8 cellular contexts compared by ENCODE assay signal in genomic region chr3:66115858-66116654, GRCh38.
DNase-seq lines count a peak whose midpoint lies in the region; ATAC-seq, FAIRE-seq and TF ChIP-seq lines count a peak whose summit lies in the region.

No MANE protein-coding gene starts in this region.

- 67 to 87% methylated on average over 6 of the region's 6 CpGs for WGBS in sigmoid colon, 2 donors

- TF ChIP-seq POLR2A in H54 (IDR thresholded peaks at IDR 0.05; ENCODE audit: low read depth, low read length) (no peak), sigmoid colon (IDR thresholded peaks at IDR 0.05) (no peak)

- TF ChIP-seq CTCF in right atrium auricular region (IDR thresholded peaks at IDR 0.05) (no peak), sigmoid colon (IDR thresholded peaks at IDR 0.05) (no peak)

- ATAC-seq in HG02885 (IDR thresholded peaks at IDR 0.05; ENCODE audit: poor library complexity, unreplicated experiment) (no peak), HG03159 (IDR thresholded peaks at IDR 0.05; ENCODE audit: unreplicated experiment) (no peak)

- intact Hi-C loops in sigmoid colon (cut with DNase I) = no loop called here

- FAIRE-seq in H54 (lab: Jason Lieb, UNC) = peak; percentile 98

- H3K9me3 ChIP-seq in right atrium auricular region (no peaks in the 10 kb centered on the region), sigmoid colon (no peaks in the 10 kb centered on the region)
- no peaks in the 10 kb centered on the region for H3K9me3 ChIP-seq in effector memory CD4-positive, alpha-beta T cell (ENCODE audit: control insufficient read depth, low read length)

- H3K27ac ChIP-seq in right atrium auricular region (peak overlapping the region; percentile 52 to 68), sigmoid colon (peak overlapping the region in 3 of 4 donors; percentile 58 to 70 (median 60))
- H3K27ac ChIP-seq in effector memory CD4-positive, alpha-beta T cell (ENCODE audit: insufficient read depth, low read length, poor library complexity, severe bottlenecking) = no peak overlapping the region

- peaks cover 0 to 13% of the 10 kb centered on the region in 2 donors for H3K4me1 ChIP-seq in right atrium auricular region
- H3K4me1 ChIP-seq in sigmoid colon = peaks cover 0 to 16% (median 6%) of the 10 kb centered on the region in 4 donors
- H3K4me1 ChIP-seq in effector memory CD4-positive, alpha-beta T cell (ENCODE audit: control insufficient read depth, insufficient read depth, low read length, poor library complexity, severe bottlenecking) = no peaks in the 10 kb centered on the region

- H3K27me3 ChIP-seq in right atrium auricular region (no peaks in the 10 kb centered on the region), sigmoid colon (no peaks in the 10 kb centered on the region)
- H3K27me3 ChIP-seq in effector memory CD4-positive, alpha-beta T cell (replicated peaks; ENCODE audit: control insufficient read depth, insufficient read depth, low read length, poor library complexity, severe bottlenecking) = no peaks in the 10 kb centered on the region

- H3K36me3 ChIP-seq in right atrium auricular region (no peaks in the 10 kb centered on the region), sigmoid colon (no peaks in the 10 kb centered on the region)
- H3K36me3 ChIP-seq in effector memory CD4-positive, alpha-beta T cell (ENCODE audit: control insufficient read depth, insufficient read depth, low read length) = no peaks in the 10 kb centered on the region

- TF ChIP-seq EP300 in sigmoid colon (IDR thresholded peaks at IDR 0.05) = peak in 1 of 4 donors; percentile 30

- DNase-seq in H54 (ENCODE audit: insufficient read length, low spot score) = peak; percentile 73
- DNase-seq in astrocyte of the hippocampus (ENCODE audit: low read depth, low spot score) = peak; percentile 96
- DNase-seq in right atrium auricular region (ENCODE audit: low spot score) = peak; percentile 77
- peak; percentile 66 for DNase-seq in sigmoid colon
- DNase-seq in NCI-H526 treated with DMSO at 0.1 percent for 48 hours (lab: John Stamatoyannopoulos, UW) = no peak
- no peak for DNase-seq in effector memory CD4-positive, alpha-beta T cell

- H3K4me3 ChIP-seq in right atrium auricular region (no peak overlapping the region), sigmoid colon (no peak overlapping the region)
- no peak overlapping the region for H3K4me3 ChIP-seq in effector memory CD4-positive, alpha-beta T cell (ENCODE audit: insufficient read depth, low read depth, low read length, poor library complexity, severe bottlenecking)

Comparison
In these comparisons a context has a peak if more than half of its experiments do, and no peak if none do; other contexts are left out.
1. DNase-seq: peak in H54 (single experiment), astrocyte of the hippocampus (single experiment), right atrium auricular region (single experiment) and sigmoid colon (single experiment); none in NCI-H526 treated with DMSO at 0.1 percent for 48 hours (single experiment) and effector memory CD4-positive, alpha-beta T cell (0 of 3).